Comparison of ENCODE assay signal across 8 cellular contexts in genomic region chr4:108512615-108513505, GRCh38.
DNase-seq lines count a peak whose midpoint lies in the region; ATAC-seq, FAIRE-seq and TF ChIP-seq lines count a peak whose summit lies in the region.

No MANE protein-coding gene starts in this region.

- H3K4me3 Mint-ChIP-seq in naive thymus-derived CD4-positive, alpha-beta T cell = peak overlapping the region; percentile 72 to 87 (median 80)

- no peaks in the 10 kb centered on the region for H3K79me2 ChIP-seq in H1 (ENCODE audit: control insufficient read depth in 1 of 2, insufficient read depth in 2 of 2, low read length in 2 of 2)

- CTCF ChIA-PET in H1 (lab: Charles Lee; ENCODE audit: partially characterized antibody) = interaction anchor here (0.8 to 2.5 kb wide), 13 partner anchors 9 to 494 kb away, joined by 3 to 12 read pairs (median 4); no protein-coding TSS in a partner anchor
- CTCF ChIA-PET in naive thymus-derived CD4-positive, alpha-beta T cell (lab: Charles Lee) = interaction anchor here (0.7 to 2.5 kb wide), 15 partner anchors 46 to 495 kb away, joined by 3 to 10 read pairs (median 4); no protein-coding TSS in a partner anchor

- TF ChIP-seq EP300 in H1 (IDR thresholded peaks at IDR 0.05; ENCODE audit: borderline replicate concordance in 1 of 2, low read depth in 2 of 2, low read length in 2 of 2) = no peak

- no peak overlapping the region for H4K5ac ChIP-seq in H1 (ENCODE audit: insufficient read length, low read depth, low read length)

- no peak overlapping the region for H3K56ac ChIP-seq in H1 (replicated peaks; ENCODE audit: insufficient read length, low read depth, low read length)

- H2BK120ac ChIP-seq in H1 (replicated peaks; ENCODE audit: low read depth, low read length) = no peak overlapping the region

- H2BK20ac ChIP-seq in H1 (ENCODE audit: low read length) = no peak overlapping the region

- H3K9ac ChIP-seq in BLaER1 (no peak overlapping the region), H1 (replicated peaks in 1 of 4; ENCODE audit: extremely low read depth in 1 of 4, low read depth in 3 of 4, low read length in 3 of 4) (no peak overlapping the region)

- H3K27me3 ChIP-seq in BLaER1 = no peaks in the 10 kb centered on the region
- no peaks in the 10 kb centered on the region; a peak in 1 of 7 replicates for H3K27me3 ChIP-seq in H1 (replicated peaks in 1 of 4; ENCODE audit: control insufficient read depth in 3 of 4, extremely low read depth in 1 of 4, insufficient read depth in 3 of 4, low read length in 3 of 4)
- H3K27me3 ChIP-seq in naive thymus-derived CD4-positive, alpha-beta T cell (ENCODE audit: control insufficient read depth in 2 of 2, insufficient read depth in 2 of 2, low read length in 2 of 2) = no peaks in the 10 kb centered on the region

- H2AFZ ChIP-seq in H1 (ENCODE audit: low read length) = peak overlapping the region; percentile 47

- DNase-seq in HPDE6-E6E7 (ENCODE audit: extremely low spot score) (peak; percentile 26), H1 (ENCODE audit: low read depth in 1 of 2, low spot score in 2 of 2) (peak; percentile 15 to 54)
- peak in 7 of 9 donors; percentile 42 to 68 (median 58) for DNase-seq in naive thymus-derived CD4-positive, alpha-beta T cell

- POLR2A ChIA-PET in H1 (lab: Charles Lee; ENCODE audit: partially characterized antibody) = no interaction called here
- POLR2A ChIA-PET in naive thymus-derived CD4-positive, alpha-beta T cell (lab: Charles Lee) = interaction anchor here (0.7 to 1.7 kb wide), 7 partner anchors 12 to 483 kb away, joined by 3 read pairs; no protein-coding TSS in a partner anchor

- TF ChIP-seq CTCF in VCaP (conservative IDR thresholded peaks at IDR 0.05) (peak; percentile 85), H1 (IDR thresholded peaks at IDR 0.05; ENCODE audit: control extremely low read depth in 1 of 3, insufficient read depth in 1 of 3, low read depth in 1 of 3, low read length in 3 of 3) (peak; percentile 43 to 67 (median 43))

- H3K36me3 ChIP-seq in BLaER1 (no peaks in the 10 kb centered on the region), H1 (ENCODE audit: control insufficient read depth in 2 of 4, insufficient read depth in 4 of 4, low read length in 3 of 4) (no peaks in the 10 kb centered on the region)
- H3K36me3 ChIP-seq in naive thymus-derived CD4-positive, alpha-beta T cell (ENCODE audit: control insufficient read depth in 2 of 3, insufficient read depth in 3 of 3, low read length in 3 of 3) = no peaks in the 10 kb centered on the region

- WGBS in H1 (ENCODE audit: extremely low coverage in 1 of 2, insufficient coverage in 1 of 2, insufficient read length in 1 of 2, insufficient replicate concordance in 2 of 2, low coverage in 1 of 2, low lambda C conversion rate in 2 of 2, missing lambda C conversion rate in 1 of 2), 2 experiments = 47% methylated on average over 17 of the region's 17 CpGs; no CpG with 5 or more reads in 1 of the 2 experiments

- no peak overlapping the region for H2AK5ac ChIP-seq in H1 (ENCODE audit: low read depth, low read length)

- H3K4me1 Mint-ChIP-seq in naive thymus-derived CD4-positive, alpha-beta T cell = peaks cover 9 to 37% (median 23%) of the 10 kb centered on the region in 7 donors

- H3K27ac Mint-ChIP-seq in naive thymus-derived CD4-positive, alpha-beta T cell = peak overlapping the region in 7 of 9 donors; percentile 33 to 79 (median 71)

- no peaks in the 10 kb centered on the region for H3K23me2 ChIP-seq in H1 (ENCODE audit: low read depth, low read length)

- intact Hi-C loops in naive thymus-derived CD4-positive, alpha-beta T cell (cut with micrococcal nuclease) = loop anchor here (1.0 to 5.0 kb wide), 11 partner anchors 59 to 495 kb away; no protein-coding TSS in a partner anchor

- 0 out of 2 replicates have a peak overlapping the region, but pooled peaks have one; percentile 38 for H3K4me3 ChIP-seq in BLaER1
- no peak overlapping the region for H3K4me3 ChIP-seq in H1 (ENCODE audit: extremely low read depth in 1 of 4, insufficient read depth in 2 of 4, low read depth in 3 of 4, low read length in 4 of 4)
- H3K4me3 ChIP-seq in naive thymus-derived CD4-positive, alpha-beta T cell (ENCODE audit: low read length) = peak overlapping the region; percentile 6

- no peak overlapping the region for H3K23ac ChIP-seq in H1 (ENCODE audit: insufficient read length)

- no peak overlapping the region for H4K91ac ChIP-seq in H1 (replicated peaks; ENCODE audit: insufficient read length, low read length)

- H3K9me3 Mint-ChIP-seq in naive thymus-derived CD4-positive, alpha-beta T cell = peaks cover 0 to 4% (median 0%) of the 10 kb centered on the region in 11 donors

- H4K8ac ChIP-seq in H1 (ENCODE audit: extremely low read depth, insufficient read depth, low read length) = no peak overlapping the region

- H3K4me1 ChIP-seq in BLaER1 (peaks cover 23% of the 10 kb centered on the region), H1 (replicated peaks in 1 of 4; ENCODE audit: control insufficient read depth in 3 of 4, insufficient read depth in 4 of 4, low read length in 3 of 4) (no peaks in the 10 kb centered on the region)
- peaks cover 0 to 10% of the 10 kb centered on the region in 2 donors for H3K4me1 ChIP-seq in naive thymus-derived CD4-positive, alpha-beta T cell (ENCODE audit: control insufficient read depth in 2 of 2, insufficient read depth in 2 of 2, low read length in 2 of 2)

- no peaks in the 10 kb centered on the region for H3K79me1 ChIP-seq in H1 (ENCODE audit: low read depth, low read length)

- FAIRE-seq in H1 (lab: Jason Lieb, UNC) = peak; percentile 68

- TF ChIP-seq POLR2A in H1 (IDR thresholded peaks at IDR 0.05; ENCODE audit: control extremely low read depth in 1 of 2, low read depth in 2 of 2, low read length in 2 of 2) = no peak

- H2BK5ac ChIP-seq in H1 (ENCODE audit: low read depth, low read length) = no peak overlapping the region

- no peak overlapping the region for H3K4ac ChIP-seq in H1 (replicated peaks; ENCODE audit: insufficient read length, low read depth, low read length)

- H2BK15ac ChIP-seq in H1 (ENCODE audit: low read length) = no peak overlapping the region

- H3K18ac ChIP-seq in H1 (ENCODE audit: extremely low read depth, low read length) = no peak overlapping the region

- H3K27ac ChIP-seq in BLaER1 = no peak overlapping the region
- H3K27ac ChIP-seq in VCaP = no peak overlapping the region
- H3K27ac ChIP-seq in H1 (ENCODE audit: low read depth, low read length) = no peak overlapping the region
- H3K27ac ChIP-seq in naive thymus-derived CD4-positive, alpha-beta T cell (ENCODE audit: low read depth, low read length) = no peak overlapping the region

- H3K36me3 Mint-ChIP-seq in naive thymus-derived CD4-positive, alpha-beta T cell = peaks cover 0 to 11% (median 0%) of the 10 kb centered on the region in 5 donors

- peak; percentile 70 to 74 for TF ChIP-seq RAD21 in H1 (IDR thresholded peaks at IDR 0.05 in 1 of 2, conservative IDR thresholded peaks at IDR 0.05 in 1 of 2; ENCODE audit: low read depth in 2 of 2, low read length in 2 of 2)

- peak; percentile 82 for ATAC-seq in naive thymus-derived CD4-positive, alpha-beta T cell
- no peak for ATAC-seq in GM18861 (IDR thresholded peaks at IDR 0.05; ENCODE audit: unreplicated experiment)
- no peak for ATAC-seq in GM18907 (IDR thresholded peaks at IDR 0.05; ENCODE audit: unreplicated experiment)
- ATAC-seq in GM21737 (IDR thresholded peaks at IDR 0.05; ENCODE audit: unreplicated experiment) = no peak

- H3K27me3 Mint-ChIP-seq in naive thymus-derived CD4-positive, alpha-beta T cell = peaks cover 0 to 11% (median 0%) of the 10 kb centered on the region in 5 donors

- H3K9me3 ChIP-seq in BLaER1 (peaks cover 26% of the 10 kb centered on the region), H1 (ENCODE audit: insufficient read depth in 2 of 2, low read depth in 1 of 2, low read length in 1 of 2) (no peaks in the 10 kb centered on the region)
- no peaks in the 10 kb centered on the region for H3K9me3 ChIP-seq in naive thymus-derived CD4-positive, alpha-beta T cell (ENCODE audit: control insufficient read depth in 2 of 3, low read length in 3 of 3)

- H3K4me2 ChIP-seq in BLaER1 (peak overlapping the region; percentile 72), H1 (ENCODE audit: insufficient read depth in 1 of 2, low read depth in 2 of 2, low read length in 2 of 2) (peak overlapping the region; percentile 11 to 47; a peak in 3 of 4 replicates)

- H4K20me1 ChIP-seq in BLaER1 = no peaks in the 10 kb centered on the region
- no peaks in the 10 kb centered on the region for H4K20me1 ChIP-seq in H1 (replicated peaks in 1 of 2; ENCODE audit: control insufficient read depth in 1 of 2, insufficient read depth in 2 of 2, low read length in 2 of 2)

- H3K14ac ChIP-seq in H1 (ENCODE audit: insufficient read length) = no peak overlapping the region

- no peak overlapping the region for H2BK12ac ChIP-seq in H1 (ENCODE audit: low read depth, low read length)

TF ChIP-seq in H1, 55 proteins besides CTCF, POLR2A, EP300 and RAD21:
- TF ChIP-seq TBP (IDR thresholded peaks at IDR 0.05; ENCODE audit: low read depth, low read length) = peak; percentile 81
- TF ChIP-seq NANOG (IDR thresholded peaks at IDR 0.05; ENCODE audit: insufficient read depth, low read depth, low read length, poor library complexity, severe bottlenecking) = no peak
- no peak for TF ChIP-seq ATF3 (IDR thresholded peaks at IDR 0.05; ENCODE audit: insufficient read depth, low read depth, low read length)
- TF ChIP-seq GTF2F1 (IDR thresholded peaks at IDR 0.05; ENCODE audit: borderline replicate concordance, low read depth, low read length) = no peak

Comparison
In these comparisons a context has a peak if more than half of its experiments do, and no peak if none do; other contexts are left out.
1. H3K4me3 ChIP-seq: peak in BLaER1 (single experiment) and naive thymus-derived CD4-positive, alpha-beta T cell (single experiment); none in H1 (0 of 4).
2. Peak in every context shown above with its lines, with median percentiles within 50 percentile points of each other: DNase-seq.